ENCODE assay signal across 9 cellular contexts in genomic region chr12:1800646-1801284, GRCh38. TPM values are rescaled to one million over a fixed set of nuclear protein-coding genes. Genes with fewer than 3 reads are reported as not detected.
DNase-seq lines count a peak whose midpoint lies in the region; ATAC-seq and TF ChIP-seq lines count a peak whose summit lies in the region.
"Had no signal": no experiment of that assay in that cellular context is flagged by ENCODE, and none has a peak within 500 bp of the region (broad histone marks: within the 10 kb centered on the region; RNA-seq: fewer than 3 reads in every experiment).

No MANE protein-coding gene starts in this region.

- H3K4me1 ChIP-seq in lung (ENCODE audit: control insufficient read depth in 2 of 2, insufficient read depth in 2 of 2, low read length in 2 of 2), result peaks cover 0 to 1% of the 10 kb centered on the region in 2 donors

- H3K27me3 Mint-ChIP-seq in HFFc6 (ENCODE audit: insufficient read depth), result peaks cover 8% of the 10 kb centered on the region
- no peaks in the 10 kb centered on the region for H3K27me3 Mint-ChIP-seq in mesothelial cell of epicardium (ENCODE audit: low read depth)
- no peaks in the 10 kb centered on the region for H3K27me3 Mint-ChIP-seq in activated T-helper 17 cell treated with anti-CD3 and anti-CD28 coated beads, Interleukin-2, amount 50 U/mL, for 72 hours
- H3K27me3 Mint-ChIP-seq: dendritic cell treated with granulocyte-macrophage colony-stimulating factor and Interleukin-4, amounts not matched to agents 40 ng/mL and 50 ng/mL, for 4 days had no signal

- WGBS in lung, 2 donors, result 61 to 73% methylated on average over 10 of the region's 10 CpGs

- ATAC-seq in lung (ENCODE audit: insufficient read depth, low FRiP score) (no peak), GM21737 (IDR thresholded peaks at IDR 0.05; ENCODE audit: unreplicated experiment) (no peak)
- ATAC-seq in activated T-helper 17 cell treated with anti-CD3 and anti-CD28 coated beads, Interleukin-2, amount 50 U/mL, for 72 hours (replicated peaks), result no peak

- H3K4me3 Mint-ChIP-seq in HFFc6 (no peak overlapping the region), mesothelial cell of epicardium (no peak overlapping the region)
- no peak overlapping the region for H3K4me3 Mint-ChIP-seq in activated T-helper 17 cell treated with anti-CD3 and anti-CD28 coated beads, Interleukin-2, amount 50 U/mL, for 72 hours
- H3K4me3 Mint-ChIP-seq: dendritic cell treated with granulocyte-macrophage colony-stimulating factor and Interleukin-4, amounts not matched to agents 40 ng/mL and 50 ng/mL, for 4 days had no signal

- H3K4me3 ChIP-seq in lung, result no peak overlapping the region

- no peak overlapping the region for H3K27ac Mint-ChIP-seq in HFFc6
- H3K27ac Mint-ChIP-seq in mesothelial cell of epicardium, result no peak overlapping the region
- H3K27ac Mint-ChIP-seq in activated T-helper 17 cell treated with anti-CD3 and anti-CD28 coated beads, Interleukin-2, amount 50 U/mL, for 72 hours, result no peak overlapping the region

- H3K9me3 Mint-ChIP-seq in HFFc6 (no peaks in the 10 kb centered on the region), mesothelial cell of epicardium (no peaks in the 10 kb centered on the region)
- peaks cover 5% of the 10 kb centered on the region for H3K9me3 Mint-ChIP-seq in activated T-helper 17 cell treated with anti-CD3 and anti-CD28 coated beads, Interleukin-2, amount 50 U/mL, for 72 hours
- H3K9me3 Mint-ChIP-seq: dendritic cell treated with granulocyte-macrophage colony-stimulating factor and Interleukin-4, amounts not matched to agents 40 ng/mL and 50 ng/mL, for 4 days had no signal

- H3K9me3 ChIP-seq in lung (ENCODE audit: control insufficient read depth in 2 of 2, insufficient read depth in 1 of 2, low read length in 1 of 2), result no peaks in the 10 kb centered on the region

- TF ChIP-seq CTCF in HFFc6 (IDR thresholded peaks at IDR 0.05) (peak; percentile 60), lung (IDR thresholded peaks at IDR 0.05; ENCODE audit: control extremely low read depth, extremely low read depth) (peak; percentile 38), mesothelial cell of epicardium (IDR thresholded peaks at IDR 0.05; ENCODE audit: unreplicated experiment) (no peak)

- no peak overlapping the region for H3K27ac ChIP-seq in lung (ENCODE audit: low read depth in 1 of 2, low read length in 1 of 2)

- no peaks in the 10 kb centered on the region for H3K36me3 Mint-ChIP-seq in HFFc6 (ENCODE audit: low read depth)
- no peaks in the 10 kb centered on the region for H3K36me3 Mint-ChIP-seq in mesothelial cell of epicardium
- no peaks in the 10 kb centered on the region for H3K36me3 Mint-ChIP-seq in activated T-helper 17 cell treated with anti-CD3 and anti-CD28 coated beads, Interleukin-2, amount 50 U/mL, for 72 hours (ENCODE audit: low read depth)

- H3K4me1 Mint-ChIP-seq in HFFc6 (ENCODE audit: low read depth) (peaks cover 14% of the 10 kb centered on the region), mesothelial cell of epicardium (peaks cover 8% of the 10 kb centered on the region)
- H3K4me1 Mint-ChIP-seq in activated T-helper 17 cell treated with anti-CD3 and anti-CD28 coated beads, Interleukin-2, amount 50 U/mL, for 72 hours, result peaks cover 6% of the 10 kb centered on the region

- no peaks in the 10 kb centered on the region for H3K27me3 ChIP-seq in lung (ENCODE audit: control insufficient read depth, insufficient read depth)

- H3K36me3 ChIP-seq in lung (ENCODE audit: control insufficient read depth in 2 of 2, insufficient read depth in 2 of 2, low read length in 2 of 2), result no peaks in the 10 kb centered on the region

- DNase-seq in EH (ENCODE audit: low read depth) (peak; percentile 44), HFFc6 (peak; percentile 21), UCSD-AML1 (lab: John Stamatoyannopoulos, UW; ENCODE audit: unreplicated experiment) (peak; percentile 40), lung (ENCODE audit: low spot score) (no peak), mesothelial cell of epicardium (ENCODE audit: low spot score in 2 of 2, unreplicated experiment in 2 of 2) (no peak), NCI-H524 treated with DMSO at 0.1 percent for 48 hours (lab: John Stamatoyannopoulos, UW) (no peak)

RNA-seq across cellular contexts. Expression of gene LRTM2, which starts 19.6 kb away (rescaled TPM):
- total RNA-seq in HFFc6 (2021; fragmentation: NEBNext Ultra II Directional; extraction: Animal tissue kit (Norgen Biotek cat#: 25700)), result not detected
- total RNA-seq in lung, result not detected
- polyA plus RNA-seq in lung, result under 1 TPM; 0.01 to 0.06 TPM
- total RNA-seq in mesothelial cell of epicardium, result 0.45 to 0.47 TPM in 2 of 3 replicates, not detected in the other
- not detected for total RNA-seq in activated T-helper 17 cell treated with anti-CD3 and anti-CD28 coated beads, Interleukin-2, amount 50 U/mL, for 72 hours

Comparison
In these comparisons a context has a peak if more than half of its experiments do, and no peak if none do; other contexts are left out.
1. DNase-seq: peak in EH (single experiment), HFFc6 (single experiment) and UCSD-AML1 (single experiment); none in lung (single experiment), mesothelial cell of epicardium (0 of 2) and NCI-H524 treated with DMSO at 0.1 percent for 48 hours (single experiment).